ENCODE assay signal across 12 cellular contexts in the genomic region with DNA sequence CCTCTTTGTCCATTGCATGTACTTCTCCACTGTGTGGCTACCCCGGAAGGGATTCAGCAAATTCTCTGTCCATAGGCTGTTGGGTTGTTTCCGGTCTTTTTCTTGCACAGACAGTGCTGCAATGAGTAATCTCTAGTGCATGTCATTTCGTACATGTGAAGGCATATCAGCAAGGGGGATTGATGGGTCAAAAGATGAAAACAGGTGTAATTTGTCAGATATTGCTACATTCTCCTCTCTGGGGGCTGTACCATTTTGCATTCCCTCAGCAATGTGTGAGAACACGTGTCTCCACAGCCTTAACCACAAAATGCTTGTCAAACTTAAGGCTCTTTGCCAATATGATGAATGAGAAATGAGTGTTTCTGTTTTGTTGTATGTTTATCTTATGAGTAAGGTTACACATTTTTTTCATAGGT.
DNase-seq lines count a peak whose midpoint lies in the region; ATAC-seq and TF ChIP-seq lines count a peak whose summit lies in the region.
"Had no signal": no experiment of that assay in that cellular context is flagged by ENCODE, and none has a peak within 500 bp of the region (broad histone marks: within the 10 kb centered on the region; RNA-seq: fewer than 3 reads in every experiment).

No MANE protein-coding gene starts in this region.

- POLR2A ChIA-PET in activated CD4-positive, alpha-beta T cell treated with anti-CD3 and anti-CD28 coated beads for 36 hours (lab: Charles Lee), result no interaction called here

- no peak overlapping the region for H3K27ac Mint-ChIP-seq in activated CD4-positive, alpha-beta T cell treated with anti-CD3 and anti-CD28 coated beads for 36 hours
- H3K27ac Mint-ChIP-seq in stimulated activated memory B cell treated with anti-CD40 and anti-IgM and Interleukin-4, amounts not matched to agents 10 μg/mL and 1 μg/mL and 100 μg/mL, for 72 hours, result no peak overlapping the region
- H3K27ac Mint-ChIP-seq: activated naive CD4-positive, alpha-beta T cell treated with anti-CD3 and anti-CD28 coated beads for 36 hours; WTC11 had no signal

- in situ Hi-C loops in astrocyte of the spinal cord (cut with HindIII; ENCODE audit: low sequenced_read_pairs), result no loop called here

- no peaks in the 10 kb centered on the region for H3K4me1 Mint-ChIP-seq in activated CD4-positive, alpha-beta T cell treated with anti-CD3 and anti-CD28 coated beads for 36 hours
- peaks cover 22% of the 10 kb centered on the region for H3K4me1 Mint-ChIP-seq in stimulated activated memory B cell treated with anti-CD40 and anti-IgM and Interleukin-4, amounts not matched to agents 10 μg/mL and 1 μg/mL and 100 μg/mL, for 72 hours
- H3K4me1 Mint-ChIP-seq: WTC11 had no signal

- no peaks in the 10 kb centered on the region for H3K36me3 Mint-ChIP-seq in activated CD4-positive, alpha-beta T cell treated with anti-CD3 and anti-CD28 coated beads for 36 hours (ENCODE audit: low read depth)
- H3K36me3 Mint-ChIP-seq in stimulated activated memory B cell treated with anti-CD40 and anti-IgM and Interleukin-4, amounts not matched to agents 10 μg/mL and 1 μg/mL and 100 μg/mL, for 72 hours, result no peaks in the 10 kb centered on the region

- no peak overlapping the region for H3K4me3 Mint-ChIP-seq in activated CD4-positive, alpha-beta T cell treated with anti-CD3 and anti-CD28 coated beads for 36 hours
- H3K4me3 Mint-ChIP-seq in stimulated activated memory B cell treated with anti-CD40 and anti-IgM and Interleukin-4, amounts not matched to agents 10 μg/mL and 1 μg/mL and 100 μg/mL, for 72 hours, result no peak overlapping the region
- H3K4me3 Mint-ChIP-seq: activated naive CD4-positive, alpha-beta T cell treated with anti-CD3 and anti-CD28 coated beads for 36 hours; WTC11 had no signal

- CTCF ChIA-PET in activated CD4-positive, alpha-beta T cell treated with anti-CD3 and anti-CD28 coated beads for 36 hours (lab: Charles Lee), result no interaction called here

- H3K4me3 ChIP-seq in astrocyte of the spinal cord (ENCODE audit: low read depth, low read length), result no peak overlapping the region
- H3K4me3 ChIP-seq: tibial nerve had no signal

- peaks cover 2% of the 10 kb centered on the region for H3K27me3 Mint-ChIP-seq in activated CD4-positive, alpha-beta T cell treated with anti-CD3 and anti-CD28 coated beads for 36 hours
- H3K27me3 Mint-ChIP-seq in stimulated activated memory B cell treated with anti-CD40 and anti-IgM and Interleukin-4, amounts not matched to agents 10 μg/mL and 1 μg/mL and 100 μg/mL, for 72 hours, result no peaks in the 10 kb centered on the region

- intact Hi-C loops in activated CD4-positive, alpha-beta T cell treated with anti-CD3 and anti-CD28 coated beads for 36 hours (cut with DNase I, micrococcal nuclease), result no loop called here

- TF ChIP-seq CTCF in astrocyte of the spinal cord (IDR thresholded peaks at IDR 0.05; ENCODE audit: low read depth, low read length), result no peak

- ATAC-seq in activated CD4-positive, alpha-beta T cell treated with anti-CD3 and anti-CD28 coated beads for 36 hours, result peak; percentile 39
- peak; percentile 32 for ATAC-seq in HG03378 (IDR thresholded peaks at IDR 0.05; ENCODE audit: unreplicated experiment)
- ATAC-seq in stimulated activated memory B cell treated with anti-CD40 and anti-IgM and Interleukin-4, amounts not matched to agents 10 μg/mL and 1 μg/mL and 100 μg/mL, for 72 hours, result no peak
- ATAC-seq: WTC11 had no signal

- peaks cover 7% of the 10 kb centered on the region for H3K9me3 Mint-ChIP-seq in activated CD4-positive, alpha-beta T cell treated with anti-CD3 and anti-CD28 coated beads for 36 hours (ENCODE audit: low read depth)
- peaks cover 3% of the 10 kb centered on the region for H3K9me3 Mint-ChIP-seq in stimulated activated memory B cell treated with anti-CD40 and anti-IgM and Interleukin-4, amounts not matched to agents 10 μg/mL and 1 μg/mL and 100 μg/mL, for 72 hours

- DNase-seq in activated CD4-positive, alpha-beta T cell treated with anti-CD3 and anti-CD28 coated beads for 36 hours, result no peak
- no peak for DNase-seq in activated CD4-positive, alpha-beta T cell treated with anti-CD3 and anti-CD28 coated beads for 4 hours
- DNase-seq in astrocyte of the spinal cord (ENCODE audit: low read depth, low spot score) (peak; percentile 29), renal cortical epithelial cell (ENCODE audit: low read depth) (peak; percentile 14), CD1c-positive myeloid dendritic cell (ENCODE audit: extremely low spot score) (no peak)
- DNase-seq in activated CD4-positive, alpha-beta T cell treated with anti-CD3 and anti-CD28 coated beads, Interleukin-2, amount 50 U/mL, for 4 hours, result no peak
- DNase-seq: activated naive CD4-positive, alpha-beta T cell treated with anti-CD3 and anti-CD28 coated beads for 36 hours; glutamatergic neuron had no signal

Comparison
In these comparisons a context has a peak if more than half of its experiments do, and no peak if none do; other contexts are left out.
1. DNase-seq: peak in astrocyte of the spinal cord (single experiment) and renal cortical epithelial cell (single experiment); none in activated CD4-positive, alpha-beta T cell treated with anti-CD3 and anti-CD28 coated beads for 36 hours (single experiment), activated CD4-positive, alpha-beta T cell treated with anti-CD3 and anti-CD28 coated beads for 4 hours (0 of 2), activated CD4-positive, alpha-beta T cell treated with anti-CD3 and anti-CD28 coated beads, Interleukin-2, amount 50 U/mL, for 4 hours (0 of 2) and CD1c-positive myeloid dendritic cell (single experiment).